In genomic region chr17:65916425-65916824, GRCh38 we compare ENCODE assay signal across 1 cellular context.
A peak's percentile ranks its signal among the peaks of the same experiment; 100 is the strongest.
TF ChIP-seq lines count a peak whose summit lies in the region.

No MANE protein-coding gene starts in this region.

TF ChIP-seq in HepG2, 621 proteins besides CTCF, POLR2A, EP300 and RAD21:
- no peak for TF ChIP-seq TRAFD1 (CRISPR knock-in tag; IDR thresholded peaks at IDR 0.05; ENCODE audit: borderline replicate concordance)
- no peak for TF ChIP-seq HHEX (CRISPR knock-in tag; IDR thresholded peaks at IDR 0.05)
- TF ChIP-seq, protein P1, sequence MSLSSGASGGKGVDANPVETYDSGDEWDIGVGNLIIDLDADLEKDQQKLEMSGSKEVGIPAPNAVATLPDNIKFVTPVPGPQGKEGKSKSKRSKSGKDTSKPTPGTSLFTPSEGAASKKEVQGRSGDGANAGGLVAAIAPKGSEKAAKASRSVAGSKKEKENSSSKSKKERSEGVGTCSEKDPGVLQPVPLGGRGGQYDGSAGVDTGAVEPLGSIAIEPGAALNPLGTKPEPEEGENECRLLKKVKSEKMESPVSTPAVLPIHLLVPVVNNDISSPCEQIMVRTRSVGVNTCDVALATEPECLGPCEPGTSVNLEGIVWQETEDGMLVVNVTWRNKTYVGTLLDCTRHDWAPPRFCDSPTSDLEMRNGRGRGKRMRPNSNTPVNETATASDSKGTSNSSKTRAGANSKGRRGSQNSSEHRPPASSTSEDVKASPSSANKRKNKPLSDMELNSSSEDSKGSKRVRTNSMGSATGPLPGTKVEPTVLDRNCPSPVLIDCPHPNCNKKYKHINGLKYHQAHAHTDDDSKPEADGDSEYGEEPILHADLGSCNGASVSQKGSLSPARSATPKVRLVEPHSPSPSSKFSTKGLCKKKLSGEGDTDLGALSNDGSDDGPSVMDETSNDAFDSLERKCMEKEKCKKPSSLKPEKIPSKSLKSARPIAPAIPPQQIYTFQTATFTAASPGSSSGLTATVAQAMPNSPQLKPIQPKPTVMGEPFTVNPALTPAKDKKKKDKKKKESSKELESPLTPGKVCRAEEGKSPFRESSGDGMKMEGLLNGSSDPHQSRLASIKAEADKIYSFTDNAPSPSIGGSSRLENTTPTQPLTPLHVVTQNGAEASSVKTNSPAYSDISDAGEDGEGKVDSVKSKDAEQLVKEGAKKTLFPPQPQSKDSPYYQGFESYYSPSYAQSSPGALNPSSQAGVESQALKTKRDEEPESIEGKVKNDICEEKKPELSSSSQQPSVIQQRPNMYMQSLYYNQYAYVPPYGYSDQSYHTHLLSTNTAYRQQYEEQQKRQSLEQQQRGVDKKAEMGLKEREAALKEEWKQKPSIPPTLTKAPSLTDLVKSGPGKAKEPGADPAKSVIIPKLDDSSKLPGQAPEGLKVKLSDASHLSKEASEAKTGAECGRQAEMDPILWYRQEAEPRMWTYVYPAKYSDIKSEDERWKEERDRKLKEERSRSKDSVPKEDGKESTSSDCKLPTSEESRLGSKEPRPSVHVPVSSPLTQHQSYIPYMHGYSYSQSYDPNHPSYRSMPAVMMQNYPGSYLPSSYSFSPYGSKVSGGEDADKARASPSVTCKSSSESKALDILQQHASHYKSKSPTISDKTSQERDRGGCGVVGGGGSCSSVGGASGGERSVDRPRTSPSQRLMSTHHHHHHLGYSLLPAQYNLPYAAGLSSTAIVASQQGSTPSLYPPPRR (CRISPR knock-in tag; IDR thresholded peaks at IDR 0.05; ENCODE audit: borderline replicate concordance) = no peak
- peak; percentile 34; the same call in 1 of the 2 replicates for TF ChIP-seq HNF4A (CRISPR knock-in tag; IDR thresholded peaks at IDR 0.05)
- no peak for TF ChIP-seq ZNF605 (CRISPR knock-in tag; IDR thresholded peaks at IDR 0.05)
- TF ChIP-seq, protein P2, sequence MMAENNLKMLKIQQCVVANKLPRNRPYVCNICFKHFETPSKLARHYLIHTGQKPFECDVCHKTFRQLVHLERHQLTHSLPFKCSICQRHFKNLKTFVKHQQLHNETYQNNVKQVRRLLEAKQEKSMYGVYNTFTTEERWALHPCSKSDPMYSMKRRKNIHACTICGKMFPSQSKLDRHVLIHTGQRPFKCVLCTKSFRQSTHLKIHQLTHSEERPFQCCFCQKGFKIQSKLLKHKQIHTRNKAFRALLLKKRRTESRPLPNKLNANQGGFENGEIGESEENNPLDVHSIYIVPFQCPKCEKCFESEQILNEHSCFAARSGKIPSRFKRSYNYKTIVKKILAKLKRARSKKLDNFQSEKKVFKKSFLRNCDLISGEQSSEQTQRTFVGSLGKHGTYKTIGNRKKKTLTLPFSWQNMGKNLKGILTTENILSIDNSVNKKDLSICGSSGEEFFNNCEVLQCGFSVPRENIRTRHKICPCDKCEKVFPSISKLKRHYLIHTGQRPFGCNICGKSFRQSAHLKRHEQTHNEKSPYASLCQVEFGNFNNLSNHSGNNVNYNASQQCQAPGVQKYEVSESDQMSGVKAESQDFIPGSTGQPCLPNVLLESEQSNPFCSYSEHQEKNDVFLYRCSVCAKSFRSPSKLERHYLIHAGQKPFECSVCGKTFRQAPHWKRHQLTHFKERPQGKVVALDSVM (CRISPR knock-in tag; IDR thresholded peaks at IDR 0.05) = peak; percentile 43; the same call in 1 of the 2 replicates
- peak; percentile 47; the same call in 1 of the 2 replicates for TF ChIP-seq RARA (CRISPR knock-in tag; IDR thresholded peaks at IDR 0.05)
- TF ChIP-seq ZNF496 (CRISPR knock-in tag; IDR thresholded peaks at IDR 0.05; ENCODE audit: insufficient replicate concordance) = no peak
- TF ChIP-seq ZMYM4 (CRISPR knock-in tag; IDR thresholded peaks at IDR 0.05) = peak; percentile 50; the same call in 1 of the 2 replicates
- TF ChIP-seq ZNF256 (CRISPR knock-in tag; conservative IDR thresholded peaks at IDR 0.05) = no peak
TF ChIP-seq in HepG2: peak in this region for 4.
